25 cellular contexts compared by ENCODE assay signal in genomic region chr7:78787854-78788253, GRCh38.
"Had no signal": no experiment of that assay in that cellular context is flagged by ENCODE, and none has a peak within 500 bp of the region (broad histone marks: within the 10 kb centered on the region; RNA-seq: fewer than 3 reads in every experiment).

No MANE protein-coding gene starts in this region.

- H3K36me3 Mint-ChIP-seq: activated naive CD4-positive, alpha-beta T cell treated with anti-CD3 and anti-CD28 coated beads, Interleukin-2, amount 50 U/mL, for 24 hours had no signal

- H3K4me1 ChIP-seq: heart right ventricle, left lung, lower lobe of right lung, right lobe of liver, tibial nerve had no signal

- H3K4me3 ChIP-seq: heart right ventricle, left lung, lower lobe of right lung, mucosa of descending colon, right lobe of liver, tibial nerve had no signal

- FAIRE-seq: colon, endometrium had no signal

- H3K27ac Mint-ChIP-seq: activated CD4-positive, alpha-beta memory T cell treated with anti-CD3 and anti-CD28 coated beads, Interleukin-2, amount 10 ng/mL, durations not matched to agents 7 days and 5 days; activated naive CD4-positive, alpha-beta T cell treated with anti-CD3 and anti-CD28 coated beads, Interleukin-2, amount 50 U/mL, for 24 hours; activated naive CD8-positive, alpha-beta T cell treated with anti-CD3 and anti-CD28 coated beads, Interleukin-2, amount 50 U/mL, for 24 hours; activated T-cell treated with anti-CD3 and anti-CD28 coated beads, Interleukin-2, amount 50 U/mL, for 24 hours; activated T-helper 17 cell treated with anti-CD3 and anti-CD28 coated beads, Interleukin-2, amount 50 U/mL, for 72 hours; nephron; progenitor cell of endocrine pancreas had no signal

- DNase-seq: activated CD4-positive, alpha-beta memory T cell treated with anti-CD3 and anti-CD28 coated beads, Interleukin-2, amount 10 ng/mL, durations not matched to agents 7 days and 5 days; activated CD4-positive, alpha-beta T cell treated with anti-CD3 and anti-CD28 coated beads for 48 hours; activated CD8-positive, alpha-beta memory T cell treated with anti-CD3 and anti-CD28 coated beads, Interleukin-2, amount 50 U/mL, for 48 hours; activated naive CD8-positive, alpha-beta T cell treated with anti-CD3 and anti-CD28 coated beads, Interleukin-2, amount 50 U/mL, for 24 hours; activated T-cell treated with anti-CD3 and anti-CD28 coated beads, Interleukin-2, amount 50 U/mL, for 24 hours; amygdala; dermis blood vessel endothelial cell; effector CD4-positive, alpha-beta T cell; erythroblast; foreskin melanocyte; heart right ventricle; kidney glomerular epithelial cell; left lung; lower lobe of right lung; mucosa of descending colon; right lobe of liver; stimulated activated CD4-positive, alpha-beta T cell treated with anti-CD3 and anti-CD28 coated beads, Interleukin-2, amount 100 ng/mL, for 48 hours; stimulated activated naive CD4-positive, alpha-beta T cell treated with Interleukin-2 at 50 U/mL for 16 hours had no signal

- H3K4me3 Mint-ChIP-seq: activated CD4-positive, alpha-beta memory T cell treated with anti-CD3 and anti-CD28 coated beads, Interleukin-2, amount 10 ng/mL, durations not matched to agents 7 days and 5 days; activated naive CD4-positive, alpha-beta T cell treated with anti-CD3 and anti-CD28 coated beads, Interleukin-2, amount 50 U/mL, for 24 hours; activated naive CD8-positive, alpha-beta T cell treated with anti-CD3 and anti-CD28 coated beads, Interleukin-2, amount 50 U/mL, for 24 hours; activated T-cell treated with anti-CD3 and anti-CD28 coated beads, Interleukin-2, amount 50 U/mL, for 24 hours; activated T-helper 17 cell treated with anti-CD3 and anti-CD28 coated beads, Interleukin-2, amount 50 U/mL, for 72 hours; nephron had no signal

- H3K27me3 ChIP-seq: heart right ventricle, left lung, right lobe of liver, tibial nerve had no signal

- H3K27me3 Mint-ChIP-seq: activated CD4-positive, alpha-beta memory T cell treated with anti-CD3 and anti-CD28 coated beads, Interleukin-2, amount 10 ng/mL, durations not matched to agents 7 days and 5 days; activated naive CD4-positive, alpha-beta T cell treated with anti-CD3 and anti-CD28 coated beads, Interleukin-2, amount 50 U/mL, for 24 hours; activated naive CD8-positive, alpha-beta T cell treated with anti-CD3 and anti-CD28 coated beads, Interleukin-2, amount 50 U/mL, for 24 hours; activated T-cell treated with anti-CD3 and anti-CD28 coated beads, Interleukin-2, amount 50 U/mL, for 24 hours; activated T-helper 17 cell treated with anti-CD3 and anti-CD28 coated beads, Interleukin-2, amount 50 U/mL, for 72 hours; progenitor cell of endocrine pancreas had no signal

- H3K9me3 ChIP-seq: heart right ventricle, left lung, lower lobe of right lung, mucosa of descending colon, right lobe of liver, tibial nerve had no signal

- H3K4me1 Mint-ChIP-seq: activated CD4-positive, alpha-beta memory T cell treated with anti-CD3 and anti-CD28 coated beads, Interleukin-2, amount 10 ng/mL, durations not matched to agents 7 days and 5 days; activated naive CD4-positive, alpha-beta T cell treated with anti-CD3 and anti-CD28 coated beads, Interleukin-2, amount 50 U/mL, for 24 hours; activated naive CD8-positive, alpha-beta T cell treated with anti-CD3 and anti-CD28 coated beads, Interleukin-2, amount 50 U/mL, for 24 hours; activated T-helper 17 cell treated with anti-CD3 and anti-CD28 coated beads, Interleukin-2, amount 50 U/mL, for 72 hours; nephron had no signal

- H3K36me3 ChIP-seq: heart right ventricle, left lung, lower lobe of right lung, right lobe of liver, tibial nerve had no signal

- H3K27ac ChIP-seq: heart right ventricle, left lung, lower lobe of right lung, right lobe of liver, tibial nerve had no signal

- H3K9me3 Mint-ChIP-seq: activated naive CD4-positive, alpha-beta T cell treated with anti-CD3 and anti-CD28 coated beads, Interleukin-2, amount 50 U/mL, for 24 hours; activated naive CD8-positive, alpha-beta T cell treated with anti-CD3 and anti-CD28 coated beads, Interleukin-2, amount 50 U/mL, for 24 hours; activated T-helper 17 cell treated with anti-CD3 and anti-CD28 coated beads, Interleukin-2, amount 50 U/mL, for 72 hours; nephron had no signal
